14 cellular contexts compared by ENCODE assay signal in genomic region chr4:3344104-3344503, GRCh38. TPM values are rescaled to one million over a fixed set of nuclear protein-coding genes. Genes with fewer than 3 reads are reported as not detected.
DNase-seq lines count a peak whose midpoint lies in the region; ATAC-seq and TF ChIP-seq lines count a peak whose summit lies in the region.
"Had no signal": no experiment of that assay in that cellular context is flagged by ENCODE, and none has a peak within 500 bp of the region (broad histone marks: within the 10 kb centered on the region; RNA-seq: fewer than 3 reads in every experiment).

No MANE protein-coding gene starts in this region.

- peak overlapping the region; percentile 45 for H4K91ac ChIP-seq in mesenchymal stem cell (ENCODE audit: low read length)

- no peak for ATAC-seq in activated CD8-positive, alpha-beta memory T cell treated with anti-CD3 and anti-CD28 coated beads, Interleukin-2, amount 10 ng/mL, durations not matched to agents 7 days and 5 days
- no peak for ATAC-seq in HG03196 (IDR thresholded peaks at IDR 0.05; ENCODE audit: unreplicated experiment)
- ATAC-seq: CD8-positive, alpha-beta T cell had no signal

- H2AK5ac ChIP-seq in mesenchymal stem cell (ENCODE audit: low read length, severe bottlenecking) = no peak overlapping the region

- H3K4me3 Mint-ChIP-seq in activated CD8-positive, alpha-beta memory T cell treated with anti-CD3 and anti-CD28 coated beads, Interleukin-2, amount 10 ng/mL, durations not matched to agents 7 days and 5 days = no peak overlapping the region
- H3K4me3 Mint-ChIP-seq in MCF 10A (ENCODE audit: unreplicated experiment) = no peak overlapping the region
- H3K4me3 Mint-ChIP-seq: CD14-positive monocyte; CD8-positive, alpha-beta T cell had no signal

- H3K4me1 ChIP-seq in right atrium auricular region = no peaks in the 10 kb centered on the region
- peaks cover 5% of the 10 kb centered on the region for H3K4me1 ChIP-seq in mesenchymal stem cell (ENCODE audit: control insufficient read depth, insufficient read depth, low read depth, low read length)
- peaks cover 29% of the 10 kb centered on the region for H3K4me1 ChIP-seq in vagina
- H3K4me1 ChIP-seq in SJCRH30 = peaks cover 15% of the 10 kb centered on the region
- H3K4me1 ChIP-seq: Caco-2 had no signal

- H3K36me3 ChIP-seq in right atrium auricular region (no peaks in the 10 kb centered on the region), mesenchymal stem cell (ENCODE audit: control insufficient read depth in 1 of 2, insufficient read depth in 2 of 2, low read depth in 1 of 2, low read length in 2 of 2) (peaks cover 10 to 13% of the 10 kb centered on the region in 2 experiments), vagina (no peaks in the 10 kb centered on the region), SJCRH30 (no peaks in the 10 kb centered on the region)
- H3K36me3 ChIP-seq: BE2C had no signal

- H4K8ac ChIP-seq in mesenchymal stem cell (ENCODE audit: low read length) = no peak overlapping the region

- POLR2A ChIA-PET in MCF 10A (lab: Yijun Ruan, JAX) = interaction anchor here (0.9 kb wide), 1 partner anchor 42 kb away, joined by 4 read pairs; no protein-coding TSS in a partner anchor

- H3K36me3 Mint-ChIP-seq in activated CD8-positive, alpha-beta memory T cell treated with anti-CD3 and anti-CD28 coated beads, Interleukin-2, amount 10 ng/mL, durations not matched to agents 7 days and 5 days = no peaks in the 10 kb centered on the region
- no peaks in the 10 kb centered on the region for H3K36me3 Mint-ChIP-seq in MCF 10A (ENCODE audit: insufficient read depth, unreplicated experiment)
- H3K36me3 Mint-ChIP-seq: CD8-positive, alpha-beta T cell had no signal

- DNase-seq in right atrium auricular region (ENCODE audit: low spot score) (peak; percentile 50), cardiac septum (ENCODE audit: low spot score) (no peak), mesenchymal stem cell (no peak), vagina (ENCODE audit: extremely low spot score in 2 of 2) (peak; percentile 86 to 87), SJCRH30 (no peak), MCF 10A (ENCODE audit: unreplicated experiment) (no peak)
- peak; percentile 29 for DNase-seq in activated CD8-positive, alpha-beta memory T cell treated with anti-CD3 and anti-CD28 coated beads, Interleukin-2, amount 10 ng/mL, durations not matched to agents 7 days and 5 days
- DNase-seq: BE2C, Caco-2, DND-41, GF-D8 had no signal

- H3K4me1 Mint-ChIP-seq in activated CD8-positive, alpha-beta memory T cell treated with anti-CD3 and anti-CD28 coated beads, Interleukin-2, amount 10 ng/mL, durations not matched to agents 7 days and 5 days = peaks cover 11% of the 10 kb centered on the region
- H3K4me1 Mint-ChIP-seq in MCF 10A (ENCODE audit: insufficient read depth, unreplicated experiment) = peaks cover 9% of the 10 kb centered on the region

- no peak overlapping the region for H3K4ac ChIP-seq in mesenchymal stem cell (ENCODE audit: low read depth in 1 of 2, low read length in 2 of 2)

- H3K14ac ChIP-seq in mesenchymal stem cell (ENCODE audit: low read length in 2 of 2) = no peak overlapping the region

- H3K4me3 ChIP-seq in right atrium auricular region (no peak overlapping the region), mesenchymal stem cell (ENCODE audit: insufficient read depth in 1 of 2, low read depth in 1 of 2, low read length in 2 of 2) (no peak overlapping the region), vagina (no peak overlapping the region), SJCRH30 (no peak overlapping the region)

- intact Hi-C loops in cardiac septum (cut with DNase I) (no loop called here), vagina (cut with DNase I) (no loop called here), MCF 10A (cut with micrococcal nuclease) (no loop called here)

- H3K9me3 ChIP-seq in right atrium auricular region = no peaks in the 10 kb centered on the region
- no peaks in the 10 kb centered on the region for H3K9me3 ChIP-seq in mesenchymal stem cell (ENCODE audit: control insufficient read depth, low read length)
- H3K9me3 ChIP-seq in vagina = no peaks in the 10 kb centered on the region
- H3K9me3 ChIP-seq in SJCRH30 (replicated peaks) = no peaks in the 10 kb centered on the region
- H3K9me3 ChIP-seq: BE2C, Caco-2 had no signal

- no peak overlapping the region for H2BK15ac ChIP-seq in mesenchymal stem cell (ENCODE audit: low read depth, poor library complexity, severe bottlenecking)

- BruUV-seq in MCF 10A (replicated peaks; lab: Mats Ljungman, UMichigan) = no TSS peak

- no peak overlapping the region for H3K4me2 ChIP-seq in mesenchymal stem cell (ENCODE audit: low read length, poor library complexity, severe bottlenecking)

- CTCF ChIA-PET in activated CD8-positive, alpha-beta memory T cell treated with anti-CD3 and anti-CD28 coated beads, Interleukin-2, amount 10 ng/mL, durations not matched to agents 7 days and 5 days (lab: Charles Lee) = no interaction called here
- CTCF ChIA-PET in MCF 10A (lab: Yijun Ruan, JAX) = interaction anchor here (0.6 to 4.3 kb wide), 4 partner anchors 31 to 137 kb away, joined by 3 to 46 read pairs (median 7); no protein-coding TSS in a partner anchor

- H3K27ac ChIP-seq in right atrium auricular region (no peak overlapping the region), mesenchymal stem cell (ENCODE audit: low read length, poor library complexity, severe bottlenecking) (no peak overlapping the region), vagina (no peak overlapping the region), SJCRH30 (no peak overlapping the region)

- H2BK12ac ChIP-seq in mesenchymal stem cell (ENCODE audit: low read length in 2 of 2) = no peak overlapping the region

- H2BK5ac ChIP-seq in mesenchymal stem cell (ENCODE audit: low read depth, low read length, poor library complexity, severe bottlenecking) = no peak overlapping the region

- no peak overlapping the region for H3K27ac Mint-ChIP-seq in activated CD8-positive, alpha-beta memory T cell treated with anti-CD3 and anti-CD28 coated beads, Interleukin-2, amount 10 ng/mL, durations not matched to agents 7 days and 5 days
- no peak overlapping the region for H3K27ac Mint-ChIP-seq in MCF 10A (ENCODE audit: low read depth, unreplicated experiment)
- H3K27ac Mint-ChIP-seq: CD8-positive, alpha-beta T cell had no signal

- no peaks in the 10 kb centered on the region for H3K9me3 Mint-ChIP-seq in activated CD8-positive, alpha-beta memory T cell treated with anti-CD3 and anti-CD28 coated beads, Interleukin-2, amount 10 ng/mL, durations not matched to agents 7 days and 5 days (ENCODE audit: low read depth)
- no peaks in the 10 kb centered on the region for H3K9me3 Mint-ChIP-seq in MCF 10A (ENCODE audit: unreplicated experiment)
- H3K9me3 Mint-ChIP-seq: CD14-positive monocyte; CD8-positive, alpha-beta T cell had no signal

- no peak overlapping the region for H3K23ac ChIP-seq in mesenchymal stem cell (ENCODE audit: low read length in 2 of 2)

- no peak for TF ChIP-seq CTCF in right atrium auricular region (IDR thresholded peaks at IDR 0.05)
- TF ChIP-seq CTCF in vagina (IDR thresholded peaks at IDR 0.05) = no peak
- TF ChIP-seq CTCF in MCF 10A (IDR thresholded peaks at IDR 0.05; ENCODE audit: unreplicated experiment) = no peak

- H2AFZ ChIP-seq in mesenchymal stem cell (ENCODE audit: low read depth, low read length) = no peak overlapping the region

- no peak overlapping the region for H3K18ac ChIP-seq in mesenchymal stem cell (ENCODE audit: low read depth in 1 of 2, low read length in 2 of 2)

- 94% methylated on average over 9 of the region's 9 CpGs for WGBS in mesenchymal stem cell

- H3K9ac ChIP-seq in mesenchymal stem cell (ENCODE audit: low read length) = no peak overlapping the region

- H3K79me1 ChIP-seq in mesenchymal stem cell (replicated peaks; ENCODE audit: low read length, poor library complexity, severe bottlenecking) = peaks cover 38% of the 10 kb centered on the region

- H3K27me3 ChIP-seq in right atrium auricular region = no peaks in the 10 kb centered on the region
- no peaks in the 10 kb centered on the region for H3K27me3 ChIP-seq in mesenchymal stem cell (ENCODE audit: control insufficient read depth in 1 of 2, insufficient read depth in 1 of 2, low read length in 2 of 2)
- H3K27me3 ChIP-seq in vagina = no peaks in the 10 kb centered on the region
- no peaks in the 10 kb centered on the region for H3K27me3 ChIP-seq in SJCRH30
- H3K27me3 ChIP-seq: BE2C had no signal

- H3K27me3 Mint-ChIP-seq in activated CD8-positive, alpha-beta memory T cell treated with anti-CD3 and anti-CD28 coated beads, Interleukin-2, amount 10 ng/mL, durations not matched to agents 7 days and 5 days = peaks cover 4% of the 10 kb centered on the region
- no peaks in the 10 kb centered on the region for H3K27me3 Mint-ChIP-seq in MCF 10A (ENCODE audit: insufficient read depth, unreplicated experiment)

- TF ChIP-seq POLR2A in vagina (IDR thresholded peaks at IDR 0.05) = no peak

- H2BK120ac ChIP-seq in mesenchymal stem cell (ENCODE audit: low read depth, low read length) = no peak overlapping the region

RNA-seq across cellular contexts. Expression of gene RGS12, which starts 51.3 kb away (rescaled TPM):
- total RNA-seq in right atrium auricular region = 1 to 10 TPM; 7.0 to 9.9 TPM
- 19.1 TPM for total RNA-seq in cardiac septum
- 1 to 10 TPM; 2.1 to 5.0 TPM for total RNA-seq in activated CD8-positive, alpha-beta memory T cell treated with anti-CD3 and anti-CD28 coated beads, Interleukin-2, amount 10 ng/mL, durations not matched to agents 7 days and 5 days
- polyA plus RNA-seq in mesenchymal stem cell (2013, experiment 1 of 2) = 11.5 TPM
- 11.0 TPM for polyA plus RNA-seq in mesenchymal stem cell (2013, experiment 2 of 2)
- total RNA-seq in vagina = 64.8 TPM
- 26.3 and 34.0 TPM in 2 replicates for total RNA-seq in SJCRH30 (2014; rRNA removed; shearing (Covaris generic))
- total RNA-seq in MCF 10A (2022) = 28.3 and 36.0 TPM in 2 replicates

Comparison
In these comparisons a context has a peak if more than half of its experiments do, and no peak if none do; other contexts are left out.
1. DNase-seq: peak in right atrium auricular region (single experiment), activated CD8-positive, alpha-beta memory T cell treated with anti-CD3 and anti-CD28 coated beads, Interleukin-2, amount 10 ng/mL, durations not matched to agents 7 days and 5 days (single experiment) and vagina (2 of 2); none in cardiac septum (single experiment), mesenchymal stem cell (single experiment), SJCRH30 (0 of 2) and MCF 10A (single experiment).